Comparison of ENCODE assay signal across 18 cellular contexts in genomic region chr2:234986346-234986745, GRCh38. TPM values are rescaled to one million over a fixed set of nuclear protein-coding genes. Genes with fewer than 3 reads are reported as not detected.
DNase-seq lines count a peak whose midpoint lies in the region; ATAC-seq and TF ChIP-seq lines count a peak whose summit lies in the region.
"Had no signal": no experiment of that assay in that cellular context is flagged by ENCODE, and none has a peak within 500 bp of the region (broad histone marks: within the 10 kb centered on the region; RNA-seq: fewer than 3 reads in every experiment).

No MANE protein-coding gene starts in this region.

- peaks cover 17% of the 10 kb centered on the region for H3K36me3 Mint-ChIP-seq in Caco-2 (ENCODE audit: insufficient read depth, unreplicated experiment)
- H3K36me3 Mint-ChIP-seq in endodermal cell (ENCODE audit: low read depth), result peaks cover 28% of the 10 kb centered on the region
- H3K36me3 Mint-ChIP-seq in natural killer cell treated with Interleukin-12 subunit alpha and Interleukin-12 subunit beta and Interleukin-15 and Interleukin-18, amount 100 ng/mL, for 72 hours, result no peaks in the 10 kb centered on the region
- H3K36me3 Mint-ChIP-seq in activated CD8-positive, alpha-beta T cell treated with anti-CD3 and anti-CD28 coated beads for 36 hours (ENCODE audit: low read depth), result no peaks in the 10 kb centered on the region

- in situ Hi-C loops in Panc1 (cut with HindIII; ENCODE audit: low pct_unique_long_range_greater_than_20kb, low sequenced_read_pairs), result no loop called here

- CTCF ChIA-PET in Caco-2 (lab: Charles Lee) (no interaction called here), Panc1 (lab: Charles Lee) (no interaction called here)
- CTCF ChIA-PET in activated CD8-positive, alpha-beta T cell treated with anti-CD3 and anti-CD28 coated beads for 36 hours (lab: Charles Lee), result no interaction called here

- no peak overlapping the region for H3K9ac ChIP-seq in endodermal cell (ENCODE audit: extremely low read depth, low read length, poor library complexity, severe bottlenecking)
- no peak overlapping the region for H3K9ac ChIP-seq in mesenchymal stem cell (ENCODE audit: low read length)

- H3K27me3 Mint-ChIP-seq in Caco-2 (ENCODE audit: insufficient read depth, unreplicated experiment), result no peaks in the 10 kb centered on the region
- no peaks in the 10 kb centered on the region for H3K27me3 Mint-ChIP-seq in endodermal cell (ENCODE audit: insufficient read depth)
- H3K27me3 Mint-ChIP-seq in natural killer cell treated with Interleukin-12 subunit alpha and Interleukin-12 subunit beta and Interleukin-15 and Interleukin-18, amount 100 ng/mL, for 72 hours, result peaks cover 7% of the 10 kb centered on the region in 2 donors
- H3K27me3 Mint-ChIP-seq in activated CD8-positive, alpha-beta T cell treated with anti-CD3 and anti-CD28 coated beads for 36 hours, result no peaks in the 10 kb centered on the region

- H3K14ac ChIP-seq in mesenchymal stem cell (ENCODE audit: low read length in 2 of 2), result no peak overlapping the region

- H3K27me3 ChIP-seq in Caco-2 (replicated peaks; ENCODE audit: control insufficient read depth, insufficient read depth, low read length) (no peaks in the 10 kb centered on the region), Panc1 (ENCODE audit: control insufficient read depth, insufficient read depth, low read length) (no peaks in the 10 kb centered on the region), endodermal cell (ENCODE audit: control insufficient read depth, insufficient read depth, low read length, poor library complexity, severe bottlenecking) (no peaks in the 10 kb centered on the region), mesenchymal stem cell (ENCODE audit: control insufficient read depth in 1 of 2, insufficient read depth in 1 of 2, low read length in 2 of 2) (no peaks in the 10 kb centered on the region)

- no peak for ATAC-seq in Panc1
- ATAC-seq in natural killer cell treated with Interleukin-12 subunit alpha and Interleukin-12 subunit beta and Interleukin-15 and Interleukin-18, amount 100 ng/mL, for 72 hours, result no peak
- ATAC-seq in activated CD8-positive, alpha-beta T cell treated with anti-CD3 and anti-CD28 coated beads for 36 hours, result no peak
- ATAC-seq: GM12878 had no signal

- H3K4me3 ChIP-seq in Caco-2 (ENCODE audit: low read depth, low read length) (no peak overlapping the region), Panc1 (ENCODE audit: low read depth in 2 of 2, low read length in 2 of 2) (no peak overlapping the region), endodermal cell (ENCODE audit: low read length) (no peak overlapping the region), mesenchymal stem cell (ENCODE audit: insufficient read depth in 1 of 2, low read depth in 1 of 2, low read length in 2 of 2) (no peak overlapping the region)
- H3K4me3 ChIP-seq: GM12878, SK-N-MC had no signal

- TF ChIP-seq CTCF in Caco-2 (IDR thresholded peaks at IDR 0.05; ENCODE audit: insufficient read depth in 1 of 2, low read depth in 1 of 2, low read length in 1 of 2, severe bottlenecking in 1 of 2, unreplicated experiment in 1 of 2) (no peak), Panc1 (IDR thresholded peaks at IDR 0.05) (no peak), endodermal cell (conservative IDR thresholded peaks at IDR 0.05) (no peak)
- no peak for TF ChIP-seq CTCF in activated CD8-positive, alpha-beta T cell treated with anti-CD3 and anti-CD28 coated beads for 36 hours (IDR thresholded peaks at IDR 0.05)

- H3K4me1 ChIP-seq in Caco-2, result peaks cover 25% of the 10 kb centered on the region
- H3K4me1 ChIP-seq in Panc1 (ENCODE audit: control insufficient read depth, insufficient read depth, low read length), result peaks cover 68% of the 10 kb centered on the region
- peaks cover 36% of the 10 kb centered on the region for H3K4me1 ChIP-seq in endodermal cell (ENCODE audit: control insufficient read depth, insufficient read depth, low read length)
- peaks cover 54% of the 10 kb centered on the region for H3K4me1 ChIP-seq in mesenchymal stem cell (ENCODE audit: control insufficient read depth, insufficient read depth, low read depth, low read length)

- peak overlapping the region; percentile 38 to 63 for H3K18ac ChIP-seq in mesenchymal stem cell (ENCODE audit: low read depth in 1 of 2, low read length in 2 of 2)

- no peak overlapping the region for H2BK15ac ChIP-seq in mesenchymal stem cell (ENCODE audit: low read depth, poor library complexity, severe bottlenecking)

- no peak overlapping the region for H3K23ac ChIP-seq in mesenchymal stem cell (ENCODE audit: low read length in 2 of 2)

- H3K36me3 ChIP-seq in Caco-2 (ENCODE audit: control insufficient read depth, insufficient read depth, low read length), result no peaks in the 10 kb centered on the region
- no peaks in the 10 kb centered on the region for H3K36me3 ChIP-seq in Panc1 (ENCODE audit: control insufficient read depth, insufficient read depth, low read length)
- peaks cover 22% of the 10 kb centered on the region for H3K36me3 ChIP-seq in endodermal cell (ENCODE audit: control insufficient read depth, insufficient read depth, low read length)
- H3K36me3 ChIP-seq in mesenchymal stem cell (ENCODE audit: control insufficient read depth in 1 of 2, insufficient read depth in 2 of 2, low read depth in 1 of 2, low read length in 2 of 2), result peaks cover 16 to 45% of the 10 kb centered on the region in 2 experiments

- no peak overlapping the region for H2BK5ac ChIP-seq in mesenchymal stem cell (ENCODE audit: low read depth, low read length, poor library complexity, severe bottlenecking)

- H3K9me3 ChIP-seq in Caco-2, result no peaks in the 10 kb centered on the region
- no peaks in the 10 kb centered on the region for H3K9me3 ChIP-seq in Panc1 (ENCODE audit: control insufficient read depth, insufficient read depth, low read depth, low read length)
- H3K9me3 ChIP-seq in endodermal cell (ENCODE audit: control insufficient read depth, low read length), result no peaks in the 10 kb centered on the region
- H3K9me3 ChIP-seq in mesenchymal stem cell (ENCODE audit: control insufficient read depth, low read length), result no peaks in the 10 kb centered on the region

- H4K91ac ChIP-seq in mesenchymal stem cell (ENCODE audit: low read length), result no peak overlapping the region

- H2BK12ac ChIP-seq in mesenchymal stem cell (ENCODE audit: low read length in 2 of 2), result no peak overlapping the region

- H2BK120ac ChIP-seq in mesenchymal stem cell (ENCODE audit: low read depth, low read length), result no peak overlapping the region

- peak overlapping the region; percentile 28 for H4K8ac ChIP-seq in mesenchymal stem cell (ENCODE audit: low read length)

- no peak overlapping the region for H3K4me2 ChIP-seq in mesenchymal stem cell (ENCODE audit: low read length, poor library complexity, severe bottlenecking)

- BruUV-seq in Caco-2 (replicated peaks; lab: Mats Ljungman, UMichigan) (no TSS peak), Panc1 (replicated peaks; lab: Mats Ljungman, UMichigan) (no TSS peak)

- H3K27ac ChIP-seq in Panc1 (ENCODE audit: low read length) (peak overlapping the region; percentile 44), endodermal cell (ENCODE audit: low read depth, low read length) (no peak overlapping the region), mesenchymal stem cell (ENCODE audit: low read length, poor library complexity, severe bottlenecking) (peak overlapping the region; percentile 39)
- H3K27ac ChIP-seq: SK-N-MC had no signal

- H3K4me1 Mint-ChIP-seq in Caco-2 (ENCODE audit: low read depth, unreplicated experiment), result peaks cover 19% of the 10 kb centered on the region
- peaks cover 53% of the 10 kb centered on the region for H3K4me1 Mint-ChIP-seq in endodermal cell
- no peaks in the 10 kb centered on the region for H3K4me1 Mint-ChIP-seq in natural killer cell treated with Interleukin-12 subunit alpha and Interleukin-12 subunit beta and Interleukin-15 and Interleukin-18, amount 100 ng/mL, for 72 hours (ENCODE audit: low read depth in 2 of 2)
- no peaks in the 10 kb centered on the region for H3K4me1 Mint-ChIP-seq in activated CD8-positive, alpha-beta T cell treated with anti-CD3 and anti-CD28 coated beads for 36 hours (ENCODE audit: low read depth)

- H2AFZ ChIP-seq in mesenchymal stem cell (ENCODE audit: low read depth, low read length), result no peak overlapping the region

- H3K4me3 Mint-ChIP-seq in Caco-2 (ENCODE audit: unreplicated experiment) (no peak overlapping the region), endodermal cell (no peak overlapping the region)
- no peak overlapping the region for H3K4me3 Mint-ChIP-seq in natural killer cell treated with Interleukin-12 subunit alpha and Interleukin-12 subunit beta and Interleukin-15 and Interleukin-18, amount 100 ng/mL, for 72 hours
- no peak overlapping the region for H3K4me3 Mint-ChIP-seq in activated CD8-positive, alpha-beta T cell treated with anti-CD3 and anti-CD28 coated beads for 36 hours

- no peaks in the 10 kb centered on the region for H3K9me3 Mint-ChIP-seq in Caco-2 (ENCODE audit: unreplicated experiment)
- no peaks in the 10 kb centered on the region for H3K9me3 Mint-ChIP-seq in endodermal cell
- H3K9me3 Mint-ChIP-seq in natural killer cell treated with Interleukin-12 subunit alpha and Interleukin-12 subunit beta and Interleukin-15 and Interleukin-18, amount 100 ng/mL, for 72 hours, result no peaks in the 10 kb centered on the region
- no peaks in the 10 kb centered on the region for H3K9me3 Mint-ChIP-seq in activated CD8-positive, alpha-beta T cell treated with anti-CD3 and anti-CD28 coated beads for 36 hours

- intact Hi-C loops in Caco-2 (cut with micrococcal nuclease; ENCODE audit: unreplicated experiment) (no loop called here), Panc1 (cut with micrococcal nuclease; ENCODE audit: unreplicated experiment) (no loop called here)
- intact Hi-C loops in activated CD8-positive, alpha-beta T cell treated with anti-CD3 and anti-CD28 coated beads for 36 hours (cut with micrococcal nuclease), result no loop called here

- no peak overlapping the region for H2AK5ac ChIP-seq in mesenchymal stem cell (ENCODE audit: low read length, severe bottlenecking)

- POLR2A ChIA-PET in Caco-2 (lab: Charles Lee), result no interaction called here
- POLR2A ChIA-PET in Panc1 (lab: Charles Lee), result interaction anchor here (0.7 kb wide), 1 partner anchor 105 kb away, joined by 6 read pairs; no protein-coding TSS in a partner anchor
- POLR2A ChIA-PET in activated CD8-positive, alpha-beta T cell treated with anti-CD3 and anti-CD28 coated beads for 36 hours (lab: Charles Lee), result no interaction called here

- no peaks in the 10 kb centered on the region for H3K79me1 ChIP-seq in mesenchymal stem cell (replicated peaks; ENCODE audit: low read length, poor library complexity, severe bottlenecking)

- H3K4ac ChIP-seq in mesenchymal stem cell (ENCODE audit: low read depth in 1 of 2, low read length in 2 of 2), result no peak overlapping the region

- H3K27ac Mint-ChIP-seq in Caco-2 (ENCODE audit: unreplicated experiment), result peak overlapping the region; percentile 61
- H3K27ac Mint-ChIP-seq in endodermal cell, result peak overlapping the region; percentile 87
- no peak overlapping the region for H3K27ac Mint-ChIP-seq in natural killer cell treated with Interleukin-12 subunit alpha and Interleukin-12 subunit beta and Interleukin-15 and Interleukin-18, amount 100 ng/mL, for 72 hours
- no peak overlapping the region for H3K27ac Mint-ChIP-seq in activated CD8-positive, alpha-beta T cell treated with anti-CD3 and anti-CD28 coated beads for 36 hours

- DNase-seq in Caco-2 (no peak), Panc1 (ENCODE audit: low read depth, low spot score) (no peak), endodermal cell (peak; percentile 69), mesenchymal stem cell (peak; percentile 70), HuH-7 (ENCODE audit: low spot score) (no peak), AML-193 (lab: John Stamatoyannopoulos, UW) (no peak)
- no peak for DNase-seq in natural killer cell treated with Interleukin-12 subunit alpha and Interleukin-12 subunit beta and Interleukin-15 and Interleukin-18, amount 100 ng/mL, for 72 hours (ENCODE audit: low spot score)
- DNase-seq in activated CD8-positive, alpha-beta T cell treated with anti-CD3 and anti-CD28 coated beads for 36 hours, result no peak
- DNase-seq: C1 segment of cervical spinal cord, DND-41, GDM1, KG1, NCI-H1436, NCI-H2029, NCI-H2171 treated with DMSO at 0.1 percent for 48 hours, NCI-H446 treated with DMSO at 0.1 percent for 48 hours had no signal

- WGBS in endodermal cell (ENCODE audit: insufficient coverage in 1 of 2, insufficient read length in 1 of 2), 2 experiments, result 78 to 84% methylated on average over 3 to 5 of the region's 5 CpGs
- 23% methylated on average over 5 of the region's 5 CpGs for WGBS in mesenchymal stem cell

RNA-seq across cellular contexts. Expression of gene SH3BP4, which starts 34.5 kb away (rescaled TPM):
- total RNA-seq in Caco-2 (2022) (29.1 and 29.9 TPM in 2 replicates), Panc1 (2021; ENCODE audit: unreplicated experiment) (133 TPM), endodermal cell (10 to 100 TPM; 49.1 to 53.4 TPM)
- polyA plus RNA-seq in Panc1 (2012; ENCODE audit: insufficient read length), result 102 TPM
- polyA plus RNA-seq in endodermal cell (2013, experiment 1 of 2), result 77.6 TPM
- polyA plus RNA-seq in endodermal cell (2013, experiment 2 of 2), result 78.9 TPM
- 48.8 TPM for polyA plus RNA-seq in mesenchymal stem cell (2013, experiment 1 of 2)
- 47.7 TPM for polyA plus RNA-seq in mesenchymal stem cell (2013, experiment 2 of 2)
- not detected for total RNA-seq in natural killer cell treated with Interleukin-12 subunit alpha and Interleukin-12 subunit beta and Interleukin-15 and Interleukin-18, amount 100 ng/mL, for 72 hours
- total RNA-seq in activated CD8-positive, alpha-beta T cell treated with anti-CD3 and anti-CD28 coated beads for 36 hours, result under 1 TPM; 0.14 to 0.54 TPM

Comparison
In these comparisons a context has a peak if more than half of its experiments do, and no peak if none do; other contexts are left out.
1. DNase-seq: peak in endodermal cell (single experiment) and mesenchymal stem cell (single experiment); none in Caco-2 (0 of 2), Panc1 (single experiment), HuH-7 (single experiment), natural killer cell treated with Interleukin-12 subunit alpha and Interleukin-12 subunit beta and Interleukin-15 and Interleukin-18, amount 100 ng/mL, for 72 hours (single experiment), AML-193 (0 of 2) and activated CD8-positive, alpha-beta T cell treated with anti-CD3 and anti-CD28 coated beads for 36 hours (single experiment).
2. H3K27ac Mint-ChIP-seq: peak in Caco-2 (single experiment) and endodermal cell (single experiment); none in natural killer cell treated with Interleukin-12 subunit alpha and Interleukin-12 subunit beta and Interleukin-15 and Interleukin-18, amount 100 ng/mL, for 72 hours (0 of 2) and activated CD8-positive, alpha-beta T cell treated with anti-CD3 and anti-CD28 coated beads for 36 hours (single experiment).
3. RNA of gene SH3BP4, which starts 34.5 kb away (total RNA-seq): 133 TPM in Panc1 (single experiment), 49.1 to 53.4 TPM in endodermal cell and 29.1 to 29.9 TPM in Caco-2; 0.14 to 0.54 TPM in activated CD8-positive, alpha-beta T cell treated with anti-CD3 and anti-CD28 coated beads for 36 hours and not detected in natural killer cell treated with Interleukin-12 subunit alpha and Interleukin-12 subunit beta and Interleukin-15 and Interleukin-18, amount 100 ng/mL, for 72 hours; every median in the first group is over 10 times any median in the second.